ENCODE assay signal across 2 cellular contexts in genomic region chr15:25415217-25415616, GRCh38.
A peak's percentile ranks its signal among the peaks of the same experiment; 100 is the strongest.
TF ChIP-seq lines count a peak whose summit lies in the region.

No MANE protein-coding gene starts in this region.

TF ChIP-seq in GM23338, 12 proteins besides CTCF, POLR2A, EP300 and RAD21:
- no peak for TF ChIP-seq EZH2phosphoT487 (IDR thresholded peaks at IDR 0.05; ENCODE audit: unreplicated experiment)
- no peak for TF ChIP-seq STAT1 (IDR thresholded peaks at IDR 0.05; ENCODE audit: unreplicated experiment)
- TF ChIP-seq NANOG (IDR thresholded peaks at IDR 0.05; ENCODE audit: borderline replicate concordance) = no peak
- no peak for TF ChIP-seq ETS1 (IDR thresholded peaks at IDR 0.05)
- no peak for TF ChIP-seq JUNB (IDR thresholded peaks at IDR 0.05; ENCODE audit: unreplicated experiment)
- no peak for TF ChIP-seq ZNF331 (CRISPR knock-in tag; IDR thresholded peaks at IDR 0.05; ENCODE audit: low read depth)
- no peak for TF ChIP-seq EZH2 (IDR thresholded peaks at IDR 0.05; ENCODE audit: low read depth, unreplicated experiment)
- TF ChIP-seq, protein P1, sequence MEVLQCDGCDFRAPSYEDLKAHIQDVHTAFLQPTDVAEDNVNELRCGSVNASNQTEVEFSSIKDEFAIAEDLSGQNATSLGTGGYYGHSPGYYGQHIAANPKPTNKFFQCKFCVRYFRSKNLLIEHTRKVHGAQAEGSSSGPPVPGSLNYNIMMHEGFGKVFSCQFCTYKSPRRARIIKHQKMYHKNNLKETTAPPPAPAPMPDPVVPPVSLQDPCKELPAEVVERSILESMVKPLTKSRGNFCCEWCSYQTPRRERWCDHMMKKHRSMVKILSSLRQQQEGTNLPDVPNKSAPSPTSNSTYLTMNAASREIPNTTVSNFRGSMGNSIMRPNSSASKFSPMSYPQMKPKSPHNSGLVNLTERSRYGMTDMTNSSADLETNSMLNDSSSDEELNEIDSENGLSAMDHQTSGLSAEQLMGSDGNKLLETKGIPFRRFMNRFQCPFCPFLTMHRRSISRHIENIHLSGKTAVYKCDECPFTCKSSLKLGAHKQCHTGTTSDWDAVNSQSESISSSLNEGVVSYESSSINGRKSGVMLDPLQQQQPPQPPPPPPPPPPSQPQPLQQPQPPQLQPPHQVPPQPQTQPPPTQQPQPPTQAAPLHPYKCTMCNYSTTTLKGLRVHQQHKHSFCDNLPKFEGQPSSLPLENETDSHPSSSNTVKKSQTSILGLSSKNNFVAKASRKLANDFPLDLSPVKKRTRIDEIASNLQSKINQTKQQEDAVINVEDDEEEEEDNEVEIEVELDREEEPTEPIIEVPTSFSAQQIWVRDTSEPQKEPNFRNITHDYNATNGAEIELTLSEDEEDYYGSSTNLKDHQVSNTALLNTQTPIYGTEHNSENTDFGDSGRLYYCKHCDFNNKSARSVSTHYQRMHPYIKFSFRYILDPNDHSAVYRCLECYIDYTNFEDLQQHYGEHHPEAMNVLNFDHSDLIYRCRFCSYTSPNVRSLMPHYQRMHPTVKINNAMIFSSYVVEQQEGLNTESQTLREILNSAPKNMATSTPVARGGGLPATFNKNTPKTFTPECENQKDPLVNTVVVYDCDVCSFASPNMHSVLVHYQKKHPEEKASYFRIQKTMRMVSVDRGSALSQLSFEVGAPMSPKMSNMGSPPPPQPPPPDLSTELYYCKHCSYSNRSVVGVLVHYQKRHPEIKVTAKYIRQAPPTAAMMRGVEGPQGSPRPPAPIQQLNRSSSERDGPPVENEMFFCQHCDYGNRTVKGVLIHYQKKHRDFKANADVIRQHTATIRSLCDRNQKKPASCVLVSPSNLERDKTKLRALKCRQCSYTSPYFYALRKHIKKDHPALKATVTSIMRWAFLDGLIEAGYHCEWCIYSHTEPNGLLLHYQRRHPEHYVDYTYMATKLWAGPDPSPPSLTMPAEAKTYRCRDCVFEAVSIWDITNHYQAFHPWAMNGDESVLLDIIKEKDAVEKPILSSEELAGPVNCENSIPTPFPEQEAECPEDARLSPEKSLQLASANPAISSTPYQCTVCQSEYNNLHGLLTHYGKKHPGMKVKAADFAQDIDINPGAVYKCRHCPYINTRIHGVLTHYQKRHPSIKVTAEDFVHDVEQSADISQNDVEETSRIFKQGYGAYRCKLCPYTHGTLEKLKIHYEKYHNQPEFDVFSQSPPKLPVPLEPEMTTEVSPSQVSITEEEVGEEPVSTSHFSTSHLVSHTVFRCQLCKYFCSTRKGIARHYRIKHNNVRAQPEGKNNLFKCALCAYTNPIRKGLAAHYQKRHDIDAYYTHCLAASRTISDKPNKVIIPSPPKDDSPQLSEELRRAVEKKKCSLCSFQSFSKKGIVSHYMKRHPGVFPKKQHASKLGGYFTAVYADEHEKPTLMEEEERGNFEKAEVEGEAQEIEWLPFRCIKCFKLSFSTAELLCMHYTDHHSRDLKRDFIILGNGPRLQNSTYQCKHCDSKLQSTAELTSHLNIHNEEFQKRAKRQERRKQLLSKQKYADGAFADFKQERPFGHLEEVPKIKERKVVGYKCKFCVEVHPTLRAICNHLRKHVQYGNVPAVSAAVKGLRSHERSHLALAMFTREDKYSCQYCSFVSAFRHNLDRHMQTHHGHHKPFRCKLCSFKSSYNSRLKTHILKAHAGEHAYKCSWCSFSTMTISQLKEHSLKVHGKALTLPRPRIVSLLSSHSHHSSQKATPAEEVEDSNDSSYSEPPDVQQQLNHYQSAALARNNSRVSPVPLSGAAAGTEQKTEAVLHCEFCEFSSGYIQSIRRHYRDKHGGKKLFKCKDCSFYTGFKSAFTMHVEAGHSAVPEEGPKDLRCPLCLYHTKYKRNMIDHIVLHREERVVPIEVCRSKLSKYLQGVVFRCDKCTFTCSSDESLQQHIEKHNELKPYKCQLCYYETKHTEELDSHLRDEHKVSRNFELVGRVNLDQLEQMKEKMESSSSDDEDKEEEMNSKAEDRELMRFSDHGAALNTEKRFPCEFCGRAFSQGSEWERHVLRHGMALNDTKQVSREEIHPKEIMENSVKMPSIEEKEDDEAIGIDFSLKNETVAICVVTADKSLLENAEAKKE (CRISPR knock-in tag; IDR thresholded peaks at IDR 0.05) = no peak
- no peak for TF ChIP-seq POLR2AphosphoS5 (IDR thresholded peaks at IDR 0.05; ENCODE audit: low read depth)
- no peak for TF ChIP-seq REST (IDR thresholded peaks at IDR 0.05; ENCODE audit: unreplicated experiment)
- no peak for TF ChIP-seq ZNF114 (CRISPR knock-in tag; IDR thresholded peaks at IDR 0.05)
- TF ChIP-seq CREB1 (CRISPR knock-in tag; IDR thresholded peaks at IDR 0.05; ENCODE audit: low read depth) = no peak

TF ChIP-seq in K562, 482 proteins besides CTCF, POLR2A, EP300 and RAD21:
- TF ChIP-seq, protein P2, sequence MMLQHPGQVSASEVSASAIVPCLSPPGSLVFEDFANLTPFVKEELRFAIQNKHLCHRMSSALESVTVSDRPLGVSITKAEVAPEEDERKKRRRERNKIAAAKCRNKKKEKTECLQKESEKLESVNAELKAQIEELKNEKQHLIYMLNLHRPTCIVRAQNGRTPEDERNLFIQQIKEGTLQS (IDR thresholded peaks at IDR 0.05) = peak; percentile 36; the same call in 1 of the 2 replicates
- TF ChIP-seq, protein P2 (CRISPR knock-in tag; conservative IDR thresholded peaks at IDR 0.05) = no peak
- TF ChIP-seq SMAD4 (CRISPR knock-in tag; conservative IDR thresholded peaks at IDR 0.05) = no peak
TF ChIP-seq in K562: peak in this region for 1.
